Comparison of ENCODE assay signal across 8 cellular contexts in genomic region chr14:102777711-102778615, GRCh38. TPM values are rescaled to one million over a fixed set of nuclear protein-coding genes. Genes with fewer than 3 reads are reported as not detected.
DNase-seq lines count a peak whose midpoint lies in the region; ATAC-seq and TF ChIP-seq lines count a peak whose summit lies in the region.

No MANE protein-coding gene starts in this region.

- H4K91ac ChIP-seq in IMR-90 (ENCODE audit: insufficient read depth, low read depth, low read length), result no peak overlapping the region

- H2BK15ac ChIP-seq in IMR-90 (ENCODE audit: low read depth, low read length), result no peak overlapping the region

- H3K79me2 ChIP-seq in neural progenitor cell (ENCODE audit: low read depth), result peaks cover 41% of the 10 kb centered on the region

- peak overlapping the region; percentile 82 for H2AFZ ChIP-seq in IMR-90 (replicated peaks; ENCODE audit: low read length, poor library complexity)
- peak overlapping the region; percentile 89 for H2AFZ ChIP-seq in neural progenitor cell (replicated peaks)

- H3K4me2 ChIP-seq in BLaER1 (peak overlapping the region; percentile 82), IMR-90 (ENCODE audit: low read depth, low read length) (peak overlapping the region; percentile 99), neural progenitor cell (peak overlapping the region; percentile 100)

- peak overlapping the region; percentile 63 for H2BK5ac ChIP-seq in IMR-90 (ENCODE audit: low read depth, low read length, poor library complexity, severe bottlenecking)

- H3K18ac ChIP-seq in IMR-90 (ENCODE audit: low read depth, low read length), result peak overlapping the region; percentile 58; the same call in 1 of the 2 replicates

- H3K36me3 ChIP-seq in BLaER1 (no peaks in the 10 kb centered on the region), IMR-90 (ENCODE audit: control insufficient read depth, insufficient read depth, low read length) (no peaks in the 10 kb centered on the region), neural progenitor cell (no peaks in the 10 kb centered on the region)

- H3K4me3 Mint-ChIP-seq in neural progenitor cell, result peak overlapping the region; percentile 89

- no peak overlapping the region for H2BK20ac ChIP-seq in IMR-90 (ENCODE audit: low read depth, low read length)

- no peaks in the 10 kb centered on the region for H3K9me3 Mint-ChIP-seq in neural progenitor cell

- H3K9me1 ChIP-seq in IMR-90 (ENCODE audit: insufficient read depth, low read length), result peaks cover 27% of the 10 kb centered on the region

- no peak overlapping the region for H2BK120ac ChIP-seq in IMR-90 (ENCODE audit: low read depth, low read length)

- peaks cover 51% of the 10 kb centered on the region for H4K20me1 ChIP-seq in BLaER1
- peaks cover 37% of the 10 kb centered on the region for H4K20me1 ChIP-seq in IMR-90 (ENCODE audit: insufficient read depth, low read length)
- peaks cover 16% of the 10 kb centered on the region for H4K20me1 ChIP-seq in neural progenitor cell (ENCODE audit: low read depth)

- no peak for TF ChIP-seq POLR2A in IMR-90 (IDR thresholded peaks at IDR 0.05; ENCODE audit: low read depth, low read length)

- peaks cover 26 to 46% of the 10 kb centered on the region in 2 experiments for H3K79me1 ChIP-seq in IMR-90 (ENCODE audit: low read depth in 1 of 2, low read length in 2 of 2)

- H4K8ac ChIP-seq in IMR-90 (ENCODE audit: low read depth in 2 of 2, low read length in 2 of 2), result no peak overlapping the region

- POLR2A ChIA-PET in IMR-90 (lab: Charles Lee; ENCODE audit: unreplicated experiment), result no interaction called here

- H3F3A ChIP-seq in neural progenitor cell (ENCODE audit: low read depth), result peaks cover 19% of the 10 kb centered on the region

- no peaks in the 10 kb centered on the region for H3K9me3 ChIP-seq in BLaER1
- H3K9me3 ChIP-seq in IMR-90 (ENCODE audit: control insufficient read depth, insufficient read depth, low read length), result no peaks in the 10 kb centered on the region
- no peaks in the 10 kb centered on the region for H3K9me3 ChIP-seq in neural progenitor cell (ENCODE audit: low read depth)

- CTCF ChIA-PET in IMR-90 (lab: Yijun Ruan, JAX), result no interaction called here

- peak overlapping the region; percentile 56 for H3K4ac ChIP-seq in IMR-90 (ENCODE audit: low read depth, low read length)

- peak overlapping the region; percentile 91 for H3K9ac ChIP-seq in BLaER1
- peak overlapping the region; percentile 76 for H3K9ac ChIP-seq in IMR-90 (ENCODE audit: low read depth, low read length)
- no peak overlapping the region for H3K9ac ChIP-seq in neural progenitor cell

- ATAC-seq in GM19372 (IDR thresholded peaks at IDR 0.05; ENCODE audit: low read depth, unreplicated experiment) (peak; percentile 2), IMR-90 (ENCODE audit: low read depth) (peak; percentile 62)

- H3K56ac ChIP-seq in IMR-90 (ENCODE audit: extremely low read depth, insufficient read depth, low read length), result peak overlapping the region; percentile 73

- H3K23ac ChIP-seq in IMR-90 (ENCODE audit: low read depth, low read length), result peak overlapping the region; percentile 96

- H3K27me3 Mint-ChIP-seq in neural progenitor cell (ENCODE audit: insufficient read depth, low read depth), result peaks cover 2% of the 10 kb centered on the region

- peaks cover 30% of the 10 kb centered on the region for H3K4me1 Mint-ChIP-seq in neural progenitor cell

- intact Hi-C loops in IMR-90 (cut with micrococcal nuclease), result loop anchor here (10.0 kb wide), 1 partner anchor 183 kb away; the partner anchor contains the start of gene RCOR1

- TF ChIP-seq RAD21 in IMR-90 (IDR thresholded peaks at IDR 0.05; ENCODE audit: low read length), result no peak

- H2AK5ac ChIP-seq in IMR-90 (ENCODE audit: low read depth, low read length), result peak overlapping the region; percentile 11; the same call in 1 of the 2 replicates

- H3K14ac ChIP-seq in IMR-90 (replicated peaks; ENCODE audit: low read depth, low read length), result peak overlapping the region; percentile 89

- BruUV-seq in IMR-90 (replicated peaks; lab: Mats Ljungman, UMichigan), result no TSS peak

- no peak overlapping the region for H4K5ac ChIP-seq in IMR-90 (ENCODE audit: low read depth, low read length)

- H3K4me1 ChIP-seq in BLaER1 (peaks cover 65% of the 10 kb centered on the region), IMR-90 (ENCODE audit: control insufficient read depth, insufficient read depth, low read length) (peaks cover 14% of the 10 kb centered on the region), neural progenitor cell (peaks cover 10% of the 10 kb centered on the region)

- in situ Hi-C loops in IMR-90 (cut with MboI; ENCODE audit: low sequenced_read_pairs), result loop anchor here (10.0 kb wide), 1 partner anchor 137 kb away; no protein-coding TSS in a partner anchor

- TF ChIP-seq CTCF in IMR-90 (conservative IDR thresholded peaks at IDR 0.05; ENCODE audit: low read depth, low read length), result no peak
- no peak for TF ChIP-seq CTCF in fibroblast of the aortic adventitia (IDR thresholded peaks at IDR 0.05; ENCODE audit: insufficient read depth, low read length)
- TF ChIP-seq CTCF in neural progenitor cell (IDR thresholded peaks at IDR 0.05), result no peak

- 0% methylated on average over 50 of the region's 112 CpGs; no CpG with 5 or more reads in 1 of the 2 experiments for WGBS in IMR-90 (ENCODE audit: extremely low coverage in 2 of 2, insufficient read length in 1 of 2), 2 experiments

- H3K27me3 ChIP-seq in BLaER1, result no peaks in the 10 kb centered on the region
- no peaks in the 10 kb centered on the region for H3K27me3 ChIP-seq in IMR-90 (ENCODE audit: control insufficient read depth, insufficient read depth, low read length)
- peaks cover 25% of the 10 kb centered on the region for H3K27me3 ChIP-seq in neural progenitor cell

- no peaks in the 10 kb centered on the region for H3K36me3 Mint-ChIP-seq in neural progenitor cell

- peak; percentile 47 for DNase-seq in IMR-90
- DNase-seq in activated T-cell treated with anti-CD3 and anti-CD28 coated beads, Interleukin-2, amount 50 U/mL, for 48 hours, result peak; percentile 46 to 49
- peak; percentile 47 for DNase-seq in fibroblast of the aortic adventitia (ENCODE audit: low read depth)
- peak; percentile 44 for DNase-seq in neural progenitor cell (ENCODE audit: low spot score)
- no peak for DNase-seq in NCI-H82 (lab: John Stamatoyannopoulos, UW)
- no peak for DNase-seq in SHP77 (lab: John Stamatoyannopoulos, UW)

- dilution Hi-C loops in IMR-90 (cut with HindIII; ENCODE audit: low sequenced_read_pairs, unreplicated experiment), result no loop called here

- H3K27ac ChIP-seq in BLaER1 (peak overlapping the region; percentile 87), IMR-90 (ENCODE audit: insufficient read depth, low read length) (peak overlapping the region; percentile 62), neural progenitor cell (no peak overlapping the region)

- H2AK9ac ChIP-seq in IMR-90 (replicated peaks; ENCODE audit: low read depth, low read length, poor library complexity), result peak overlapping the region; percentile 88

- H3K4me3 ChIP-seq in BLaER1 (peak overlapping the region; percentile 95), IMR-90 (ENCODE audit: insufficient read depth, low read depth, low read length) (peak overlapping the region; percentile 75), fibroblast of the aortic adventitia (ENCODE audit: low read depth, low read length) (peak overlapping the region; percentile 69), neural progenitor cell (peak overlapping the region; percentile 94)

- peak overlapping the region; percentile 10 for H3K27ac Mint-ChIP-seq in neural progenitor cell

TF ChIP-seq in IMR-90, 13 proteins besides CTCF, POLR2A, EP300 and RAD21:
- TF ChIP-seq RFX5 (IDR thresholded peaks at IDR 0.05; ENCODE audit: low read depth, low read length) (no peak), CEBPB (IDR thresholded peaks at IDR 0.05; ENCODE audit: low read depth, low read length) (no peak), RCOR1 (IDR thresholded peaks at IDR 0.05; ENCODE audit: insufficient replicate concordance, low read length) (no peak), MAFK (IDR thresholded peaks at IDR 0.05; ENCODE audit: low read depth, low read length) (no peak), ELK1 (IDR thresholded peaks at IDR 0.05; ENCODE audit: borderline replicate concordance, low read depth, low read length) (no peak), BHLHE40 (IDR thresholded peaks at IDR 0.05; ENCODE audit: low read depth, low read length) (no peak), NFE2L2 (IDR thresholded peaks at IDR 0.05; ENCODE audit: low read depth, low read length) (no peak), USF2 (IDR thresholded peaks at IDR 0.05; ENCODE audit: low read depth, low read length) (no peak), CHD1 (IDR thresholded peaks at IDR 0.05; ENCODE audit: low read depth, low read length) (no peak; the same call in 1 of the 2 replicates), MXI1 (IDR thresholded peaks at IDR 0.05; ENCODE audit: borderline replicate concordance, low read depth, low read length) (no peak; the same call in 1 of the 2 replicates), MAZ (IDR thresholded peaks at IDR 0.05; ENCODE audit: borderline replicate concordance, low read depth, low read length) (no peak; the same call in 1 of the 2 replicates), SMC3 (IDR thresholded peaks at IDR 0.05; ENCODE audit: low read depth, low read length) (no peak), FOS (IDR thresholded peaks at IDR 0.05; ENCODE audit: low read depth, low read length) (no peak)

RNA-seq across cellular contexts. Expression of gene TRAF3, which starts 0.7 kb away (rescaled TPM):
- total RNA-seq in IMR-90 (2012; rRNA removed) (25.3 and 25.6 TPM in 2 replicates), fibroblast of the aortic adventitia (ENCODE audit: low replicate concordance) (19.3 and 21.5 TPM in 2 replicates), neural progenitor cell (ENCODE audit: low replicate concordance) (15.7 and 18.1 TPM in 2 replicates)
- 21.2 TPM in 2 replicates for polyA plus RNA-seq in IMR-90 (2012; rRNA removed)
- 10.5 and 14.4 TPM in 2 replicates for polyA plus RNA-seq in IMR-90 (2012; cell fraction: cytosol; rRNA removed)
- 29.8 and 31.8 TPM in 2 replicates for polyA plus RNA-seq in IMR-90 (2012; cell fraction: nucleus; rRNA removed; ENCODE audit: low replicate concordance)

Comparison
In these comparisons a context has a peak if more than half of its experiments do, and no peak if none do; other contexts are left out.
1. DNase-seq: peak in IMR-90 (single experiment), activated T-cell treated with anti-CD3 and anti-CD28 coated beads, Interleukin-2, amount 50 U/mL, for 48 hours (2 of 2), fibroblast of the aortic adventitia (single experiment) and neural progenitor cell (single experiment); none in NCI-H82 (single experiment) and SHP77 (0 of 2).
2. Peak in every context shown above with its lines, with median percentiles within 50 percentile points of each other: H3K4me2 ChIP-seq and H3K4me3 ChIP-seq.